Comparison of ENCODE assay signal across 19 cellular contexts in the genomic region with DNA sequence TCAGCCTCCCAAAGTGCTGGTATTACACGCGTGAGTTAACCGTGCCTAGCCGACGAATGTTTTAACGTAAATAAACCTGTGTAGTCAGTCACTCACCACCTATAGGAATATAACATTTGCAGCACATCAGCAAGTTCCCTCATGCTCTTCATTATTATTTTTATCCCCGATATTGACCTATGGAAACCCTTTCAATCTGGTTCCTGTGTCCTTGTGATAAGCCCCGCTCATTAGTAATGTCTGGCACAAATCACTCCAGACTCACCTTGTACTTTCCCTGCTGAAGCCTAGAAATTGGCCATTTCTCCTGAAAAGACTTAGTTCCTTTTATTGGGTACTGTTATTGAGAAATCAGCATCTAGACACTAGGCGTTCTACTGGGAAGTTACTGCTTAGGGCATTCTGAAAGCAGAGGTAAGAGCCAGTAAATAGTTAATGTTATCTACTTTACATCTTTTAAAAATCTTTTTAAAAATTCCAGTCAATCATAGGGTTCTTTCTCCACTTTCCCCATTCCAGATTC. TPM values are rescaled to one million over a fixed set of nuclear protein-coding genes. Genes with fewer than 3 reads are reported as not detected.
DNase-seq lines count a peak whose midpoint lies in the region; ATAC-seq, FAIRE-seq and TF ChIP-seq lines count a peak whose summit lies in the region.
"Had no signal": no experiment of that assay in that cellular context is flagged by ENCODE, and none has a peak within 500 bp of the region (broad histone marks: within the 10 kb centered on the region; RNA-seq: fewer than 3 reads in every experiment).

No MANE protein-coding gene starts in this region.

- 0 out of 2 replicates have a peak overlapping the region, but pooled peaks have one; percentile 4 for H2AK5ac ChIP-seq in IMR-90 (ENCODE audit: low read depth, low read length)

- no peaks in the 10 kb centered on the region for H3K9me3 ChIP-seq in CD4-positive, CD25-positive, alpha-beta regulatory T cell (ENCODE audit: control insufficient read depth in 2 of 2, low read length in 2 of 2)
- H3K9me3 ChIP-seq in IMR-90 (ENCODE audit: control insufficient read depth, insufficient read depth, low read length) (no peaks in the 10 kb centered on the region), astrocyte (ENCODE audit: insufficient read depth, low read depth, low read length) (no peaks in the 10 kb centered on the region), neutrophil (no peaks in the 10 kb centered on the region)
- H3K9me3 ChIP-seq: BE2C, thyroid gland had no signal

- H3K9me3 Mint-ChIP-seq in CD4-positive, CD25-positive, alpha-beta regulatory T cell = no peaks in the 10 kb centered on the region
- H3K9me3 Mint-ChIP-seq in astrocyte (ENCODE audit: unreplicated experiment) = no peaks in the 10 kb centered on the region
- H3K9me3 Mint-ChIP-seq: brain, mesothelial cell of epicardium had no signal

- no peak overlapping the region for H2BK120ac ChIP-seq in IMR-90 (ENCODE audit: low read depth, low read length)

- DNase-seq in CD4-positive, CD25-positive, alpha-beta regulatory T cell = no peak
- DNase-seq in IMR-90 (no peak), astrocyte (ENCODE audit: low read depth) (no peak), NCI-H748 (lab: John Stamatoyannopoulos, UW; ENCODE audit: unreplicated experiment) (no peak), GF-D8 (lab: John Stamatoyannopoulos, UW) (no peak), nucleus accumbens (lab: John Stamatoyannopoulos, UW) (no peak)
- DNase-seq: activated CD4-positive, alpha-beta T cell treated with anti-CD3 and anti-CD28 coated beads for 36 hours; BE2C; foreskin melanocyte; NCI-H1048; NCI-H345; posterior cingulate gyrus; thyroid gland had no signal

- H3K14ac ChIP-seq in IMR-90 (replicated peaks; ENCODE audit: low read depth, low read length) = no peak overlapping the region

- no peaks in the 10 kb centered on the region for H3K27me3 ChIP-seq in CD4-positive, CD25-positive, alpha-beta regulatory T cell (ENCODE audit: control insufficient read depth, insufficient read depth, low read length)
- H3K27me3 ChIP-seq in IMR-90 (ENCODE audit: control insufficient read depth, insufficient read depth, low read length) (no peaks in the 10 kb centered on the region), astrocyte (ENCODE audit: insufficient read depth, low read length) (no peaks in the 10 kb centered on the region), neutrophil (no peaks in the 10 kb centered on the region)
- H3K27me3 ChIP-seq: BE2C, thyroid gland had no signal

- peaks cover 18% of the 10 kb centered on the region for H3K9me1 ChIP-seq in IMR-90 (ENCODE audit: insufficient read depth, low read length)

- POLR2A ChIA-PET in IMR-90 (lab: Charles Lee; ENCODE audit: unreplicated experiment) = no interaction called here

- H3K36me3 Mint-ChIP-seq in CD4-positive, CD25-positive, alpha-beta regulatory T cell = peaks cover 29% of the 10 kb centered on the region
- H3K36me3 Mint-ChIP-seq in astrocyte (ENCODE audit: low read depth, unreplicated experiment) = peaks cover 13% of the 10 kb centered on the region

- CTCF ChIA-PET in IMR-90 (lab: Yijun Ruan, JAX) = no interaction called here

- H2AK9ac ChIP-seq in IMR-90 (replicated peaks; ENCODE audit: low read depth, low read length, poor library complexity) = no peak overlapping the region

- H3K4me1 Mint-ChIP-seq in CD4-positive, CD25-positive, alpha-beta regulatory T cell = peaks cover 5 to 32% (median 21%) of the 10 kb centered on the region in 4 donors
- H3K4me1 Mint-ChIP-seq in astrocyte (ENCODE audit: low read depth, unreplicated experiment) = peaks cover 11% of the 10 kb centered on the region

- H3K23ac ChIP-seq in IMR-90 (ENCODE audit: low read depth, low read length) = no peak overlapping the region

- H3K36me3 ChIP-seq in CD4-positive, CD25-positive, alpha-beta regulatory T cell (ENCODE audit: control insufficient read depth, insufficient read depth, low read length) = peaks cover 17% of the 10 kb centered on the region
- peaks cover 20% of the 10 kb centered on the region for H3K36me3 ChIP-seq in IMR-90 (ENCODE audit: control insufficient read depth, insufficient read depth, low read length)
- H3K36me3 ChIP-seq in astrocyte (ENCODE audit: insufficient read depth, low read length) = peaks cover 29% of the 10 kb centered on the region
- H3K36me3 ChIP-seq in neutrophil = peaks cover 50% of the 10 kb centered on the region

- no peak for ATAC-seq in CD4-positive, CD25-positive, alpha-beta regulatory T cell (ENCODE audit: low read depth in 2 of 2)
- ATAC-seq in IMR-90 (ENCODE audit: low read depth) (no peak), HG03460 (IDR thresholded peaks at IDR 0.05; ENCODE audit: unreplicated experiment) (no peak)
- ATAC-seq: activated CD4-positive, alpha-beta T cell treated with anti-CD3 and anti-CD28 coated beads for 36 hours had no signal

- H4K20me1 ChIP-seq in IMR-90 (ENCODE audit: insufficient read depth, low read length) (peaks cover 2% of the 10 kb centered on the region; the same call in 1 of the 2 replicates), astrocyte (ENCODE audit: insufficient read depth, low read length) (peaks cover 23% of the 10 kb centered on the region)

- no peak overlapping the region for H3K4me3 ChIP-seq in CD4-positive, CD25-positive, alpha-beta regulatory T cell (ENCODE audit: low read depth, low read length)
- H3K4me3 ChIP-seq in IMR-90 (ENCODE audit: insufficient read depth, low read depth, low read length) (no peak overlapping the region), astrocyte (ENCODE audit: insufficient read depth, low read depth, low read length) (no peak overlapping the region), neutrophil (ENCODE audit: low read depth in 1 of 2, low read length in 1 of 2) (no peak overlapping the region)
- H3K4me3 ChIP-seq: thyroid gland had no signal

- no peak overlapping the region for H3K4ac ChIP-seq in IMR-90 (ENCODE audit: low read depth, low read length)

- no peak overlapping the region for H4K5ac ChIP-seq in IMR-90 (ENCODE audit: low read depth, low read length)

- FAIRE-seq in astrocyte (lab: Jason Lieb, UNC) = no peak
- FAIRE-seq: GM12891, islet of Langerhans had no signal

- no peak overlapping the region for H2BK15ac ChIP-seq in IMR-90 (ENCODE audit: low read depth, low read length)

- H3K27ac Mint-ChIP-seq in CD4-positive, CD25-positive, alpha-beta regulatory T cell = peak overlapping the region; percentile 93 to 95 (median 94)
- no peak overlapping the region for H3K27ac Mint-ChIP-seq in astrocyte (ENCODE audit: unreplicated experiment)

- H4K91ac ChIP-seq in IMR-90 (ENCODE audit: insufficient read depth, low read depth, low read length) = no peak overlapping the region

- TF ChIP-seq RAD21 in IMR-90 (IDR thresholded peaks at IDR 0.05; ENCODE audit: low read length) = no peak

- TF ChIP-seq POLR2A in IMR-90 (IDR thresholded peaks at IDR 0.05; ENCODE audit: low read depth, low read length) = no peak

- H2BK5ac ChIP-seq in IMR-90 (ENCODE audit: low read depth, low read length, poor library complexity, severe bottlenecking) = no peak overlapping the region

- no peak overlapping the region for H2AFZ ChIP-seq in IMR-90 (replicated peaks; ENCODE audit: low read length, poor library complexity)
- no peak overlapping the region for H2AFZ ChIP-seq in astrocyte (ENCODE audit: low read depth, low read length)

- peak overlapping the region in 2 of 4 donors; percentile 91 to 98 for H3K4me3 Mint-ChIP-seq in CD4-positive, CD25-positive, alpha-beta regulatory T cell
- H3K4me3 Mint-ChIP-seq in astrocyte (ENCODE audit: unreplicated experiment) = peak overlapping the region; percentile 88

- no peak overlapping the region for H2BK20ac ChIP-seq in IMR-90 (ENCODE audit: low read depth, low read length)

- H4K8ac ChIP-seq in IMR-90 (ENCODE audit: low read depth in 2 of 2, low read length in 2 of 2) = no peak overlapping the region

- H3K18ac ChIP-seq in IMR-90 (ENCODE audit: low read depth, low read length) = no peak overlapping the region

- peaks cover 32% of the 10 kb centered on the region for H3K79me2 ChIP-seq in astrocyte (ENCODE audit: insufficient read depth, low read length)

- WGBS in IMR-90 (ENCODE audit: extremely low coverage in 2 of 2, insufficient read length in 1 of 2), 2 experiments = 89% methylated on average over 3 of the region's 9 CpGs; no CpG with 5 or more reads in 1 of the 2 experiments

- H3K4me2 ChIP-seq in IMR-90 (ENCODE audit: low read depth, low read length) (no peak overlapping the region), astrocyte (ENCODE audit: low read length) (no peak overlapping the region)

- H3K79me1 ChIP-seq in IMR-90 (ENCODE audit: low read depth in 1 of 2, low read length in 2 of 2) = peaks cover 30 to 46% of the 10 kb centered on the region in 2 experiments

- in situ Hi-C loops in IMR-90 (cut with MboI; ENCODE audit: low sequenced_read_pairs) = no loop called here

- dilution Hi-C loops in IMR-90 (cut with HindIII; ENCODE audit: low sequenced_read_pairs, unreplicated experiment) = no loop called here

- H3K9ac ChIP-seq in IMR-90 (ENCODE audit: low read depth, low read length) = no peak overlapping the region
- H3K9ac ChIP-seq in astrocyte (ENCODE audit: low read length) = no peak overlapping the region

- no TSS peak for BruUV-seq in IMR-90 (replicated peaks; lab: Mats Ljungman, UMichigan)

- no peak overlapping the region; the same call in 1 of the 2 replicates for H3K56ac ChIP-seq in IMR-90 (ENCODE audit: extremely low read depth, insufficient read depth, low read length)

- TF ChIP-seq CTCF in IMR-90 (conservative IDR thresholded peaks at IDR 0.05; ENCODE audit: low read depth, low read length) = no peak
- TF ChIP-seq CTCF in astrocyte (IDR thresholded peaks at IDR 0.05; ENCODE audit: insufficient read depth, low read depth, low read length) = no peak
- no peak for TF ChIP-seq CTCF in neutrophil (IDR thresholded peaks at IDR 0.05)

- intact Hi-C loops in IMR-90 (cut with micrococcal nuclease) = no loop called here

- H3K27me3 Mint-ChIP-seq in CD4-positive, CD25-positive, alpha-beta regulatory T cell = no peaks in the 10 kb centered on the region
- no peaks in the 10 kb centered on the region for H3K27me3 Mint-ChIP-seq in astrocyte (ENCODE audit: low read depth, unreplicated experiment)
- H3K27me3 Mint-ChIP-seq: activated CD4-positive, alpha-beta T cell treated with anti-CD3 and anti-CD28 coated beads for 36 hours; brain had no signal

- H3K4me1 ChIP-seq in CD4-positive, CD25-positive, alpha-beta regulatory T cell (ENCODE audit: control insufficient read depth, insufficient read depth, low read length, poor library complexity, severe bottlenecking) = peaks cover 9% of the 10 kb centered on the region
- H3K4me1 ChIP-seq in IMR-90 (ENCODE audit: control insufficient read depth, insufficient read depth, low read length) = peaks cover under 1% of the 10 kb centered on the region; the same call in 1 of the 2 replicates
- peaks cover 15% of the 10 kb centered on the region for H3K4me1 ChIP-seq in astrocyte (ENCODE audit: insufficient read depth, low read length)
- H3K4me1 ChIP-seq in neutrophil (ENCODE audit: control insufficient read depth in 1 of 2, insufficient read depth in 1 of 2, low read depth in 1 of 2, low read length in 1 of 2) = peaks cover 18% of the 10 kb centered on the region in 2 experiments

- H3K27ac ChIP-seq in CD4-positive, CD25-positive, alpha-beta regulatory T cell (ENCODE audit: insufficient read depth, low read length, poor library complexity, severe bottlenecking) = peak overlapping the region; percentile 78
- H3K27ac ChIP-seq in IMR-90 (ENCODE audit: insufficient read depth, low read length) (no peak overlapping the region), astrocyte (ENCODE audit: low read depth, low read length) (no peak overlapping the region), neutrophil (peak overlapping the region; percentile 84)

RNA-seq across cellular contexts. Expression of gene PHKG2, which starts 1.5 kb away (rescaled TPM):
- 43.9 TPM for total RNA-seq in CD4-positive, CD25-positive, alpha-beta regulatory T cell
- polyA plus RNA-seq in CD4-positive, CD25-positive, alpha-beta regulatory T cell = 10 to 100 TPM; 39.5 to 48.5 (median 44.7) TPM
- total RNA-seq in IMR-90 (2012; rRNA removed) (26.0 and 26.7 TPM in 2 replicates), astrocyte (31.1 and 34.2 TPM in 2 replicates)
- 37.7 and 38.9 TPM in 2 replicates for polyA plus RNA-seq in IMR-90 (2012; rRNA removed)
- 20.1 and 32.6 TPM in 2 replicates for polyA plus RNA-seq in IMR-90 (2012; cell fraction: cytosol; rRNA removed)
- 162 and 239 TPM in 2 replicates for polyA plus RNA-seq in IMR-90 (2012; cell fraction: nucleus; rRNA removed; ENCODE audit: low replicate concordance)

RNA-seq across cellular contexts. Expression of gene CFAP119, which starts 15.2 kb away (rescaled TPM):
- 1.8 TPM for total RNA-seq in CD4-positive, CD25-positive, alpha-beta regulatory T cell
- polyA plus RNA-seq in CD4-positive, CD25-positive, alpha-beta regulatory T cell = 1 to 10 TPM in 1 of 4 donors, under 1 TPM in 2, not detected in 1; 0.23 to 1.5 (median 0.59) TPM
- total RNA-seq in IMR-90 (2012; rRNA removed) (0.90 and 1.7 TPM in 2 replicates), astrocyte (4.0 and 4.1 TPM in 2 replicates)
- 7.6 and 8.8 TPM in 2 replicates for polyA plus RNA-seq in IMR-90 (2012; rRNA removed)
- polyA plus RNA-seq in IMR-90 (2012; cell fraction: cytosol; rRNA removed) = 5.0 and 5.2 TPM in 2 replicates
- 47.8 and 56.3 TPM in 2 replicates for polyA plus RNA-seq in IMR-90 (2012; cell fraction: nucleus; rRNA removed; ENCODE audit: low replicate concordance)

RNA-seq across cellular contexts. Expression of gene RNF40, which starts 15.4 kb away (rescaled TPM):
- total RNA-seq in CD4-positive, CD25-positive, alpha-beta regulatory T cell = 66.2 TPM
- 10 to 100 TPM; 19.0 to 26.9 (median 22.9) TPM for polyA plus RNA-seq in CD4-positive, CD25-positive, alpha-beta regulatory T cell
- total RNA-seq in IMR-90 (2012; rRNA removed) (63.9 and 72.4 TPM in 2 replicates), astrocyte (85.4 and 94.6 TPM in 2 replicates)
- polyA plus RNA-seq in IMR-90 (2012; rRNA removed) = 46.7 and 49.7 TPM in 2 replicates
- polyA plus RNA-seq in IMR-90 (2012; cell fraction: cytosol; rRNA removed) = 22.2 and 29.2 TPM in 2 replicates
- 74.3 and 98.0 TPM in 2 replicates for polyA plus RNA-seq in IMR-90 (2012; cell fraction: nucleus; rRNA removed; ENCODE audit: low replicate concordance)

RNA-seq across cellular contexts. Expression of gene ZNF629, which starts 40.3 kb away (rescaled TPM):
- 0.49 TPM for total RNA-seq in CD4-positive, CD25-positive, alpha-beta regulatory T cell
- polyA plus RNA-seq in CD4-positive, CD25-positive, alpha-beta regulatory T cell = under 1 TPM; 0.23 to 0.79 (median 0.39) TPM
- total RNA-seq in IMR-90 (2012; rRNA removed) (9.1 and 9.4 TPM in 2 replicates), astrocyte (17.4 and 17.6 TPM in 2 replicates)
- 6.6 and 7.3 TPM in 2 replicates for polyA plus RNA-seq in IMR-90 (2012; rRNA removed)
- polyA plus RNA-seq in IMR-90 (2012; cell fraction: cytosol; rRNA removed) = 3.2 and 4.6 TPM in 2 replicates
- 9.8 and 11.9 TPM in 2 replicates for polyA plus RNA-seq in IMR-90 (2012; cell fraction: nucleus; rRNA removed; ENCODE audit: low replicate concordance)

RNA-seq across cellular contexts. Expression of gene SRCAP, which starts 47.7 kb away (rescaled TPM):
- 83.0 TPM for total RNA-seq in CD4-positive, CD25-positive, alpha-beta regulatory T cell
- polyA plus RNA-seq in CD4-positive, CD25-positive, alpha-beta regulatory T cell = 10 to 100 TPM in 1 of 4 donors, 1 to 10 TPM in 3; 4.9 to 12.4 (median 7.5) TPM
- total RNA-seq in IMR-90 (2012; rRNA removed) (4.5 and 6.4 TPM in 2 replicates), astrocyte (48.2 and 50.4 TPM in 2 replicates)
- polyA plus RNA-seq in IMR-90 (2012; rRNA removed) = 8.2 and 8.9 TPM in 2 replicates
- polyA plus RNA-seq in IMR-90 (2012; cell fraction: cytosol; rRNA removed) = 3.1 and 6.8 TPM in 2 replicates
- 15.4 and 26.0 TPM in 2 replicates for polyA plus RNA-seq in IMR-90 (2012; cell fraction: nucleus; rRNA removed; ENCODE audit: low replicate concordance)

Comparison
In these comparisons a context has a peak if more than half of its experiments do, and no peak if none do; other contexts are left out.
1. H3K27ac ChIP-seq: peak in CD4-positive, CD25-positive, alpha-beta regulatory T cell (single experiment) and neutrophil (single experiment); none in IMR-90 (single experiment) and astrocyte (single experiment).